11 cellular contexts compared by ENCODE assay signal in the genomic region with DNA sequence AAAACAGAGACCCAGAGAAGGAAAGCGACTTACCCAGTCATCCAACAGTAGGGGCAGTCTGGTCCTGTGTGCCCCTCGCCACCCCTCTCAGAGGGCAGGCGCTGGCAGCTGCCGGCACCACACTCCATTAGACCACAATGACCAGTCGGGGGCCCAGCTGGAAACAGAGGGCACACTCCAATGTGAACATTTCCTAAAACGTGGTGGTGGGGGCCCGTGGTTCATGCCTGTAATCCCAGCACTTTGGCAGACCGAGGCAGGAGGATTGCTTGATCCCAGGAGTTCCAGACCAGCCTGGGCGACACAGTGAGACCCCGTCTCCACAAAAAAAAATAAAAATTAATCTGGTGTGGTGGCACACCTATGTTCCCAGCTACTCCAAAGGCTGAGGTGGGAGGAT. TPM values are rescaled to one million over a fixed set of nuclear protein-coding genes. Genes with fewer than 3 reads are reported as not detected.
A peak's percentile ranks its signal among the peaks of the same experiment; 100 is the strongest.
DNase-seq lines count a peak whose midpoint lies in the region; ATAC-seq and TF ChIP-seq lines count a peak whose summit lies in the region.
"Had no signal": no experiment of that assay in that cellular context is flagged by ENCODE, and none has a peak within 500 bp of the region (broad histone marks: within the 10 kb centered on the region; RNA-seq: fewer than 3 reads in every experiment).

No MANE protein-coding gene starts in this region.

- peaks cover 0 to 2% (median 0%) of the 10 kb centered on the region in 3 donors for H3K36me3 Mint-ChIP-seq in CD8-positive, alpha-beta memory T cell
- no peaks in the 10 kb centered on the region for H3K36me3 Mint-ChIP-seq in nephron progenitor cell (ENCODE audit: low read depth)

- DNase-seq in CD8-positive, alpha-beta memory T cell, result peak in 1 of 5 donors; percentile 4
- DNase-seq in IMR-90, result no peak
- DNase-seq in mammary epithelial cell, result no peak
- DNase-seq in nephron progenitor cell, result no peak
- DNase-seq in UCSD-AML1 (lab: John Stamatoyannopoulos, UW; ENCODE audit: unreplicated experiment), result no peak
- DNase-seq in NCI-H2227 treated with DMSO at 0.1 percent for 48 hours (lab: John Stamatoyannopoulos, UW), result no peak
- DNase-seq: WERI-Rb-1 had no signal

- ATAC-seq in IMR-90 (ENCODE audit: low read depth) (no peak), HG02870 (IDR thresholded peaks at IDR 0.05; ENCODE audit: unreplicated experiment) (no peak), HG02642 (IDR thresholded peaks at IDR 0.05; ENCODE audit: poor library complexity, unreplicated experiment) (no peak)

- TF ChIP-seq POLR2A in IMR-90 (IDR thresholded peaks at IDR 0.05; ENCODE audit: low read depth, low read length), result no peak

- no peak overlapping the region for H3K56ac ChIP-seq in IMR-90 (ENCODE audit: extremely low read depth, insufficient read depth, low read length)

- H3K27me3 ChIP-seq in CD8-positive, alpha-beta memory T cell (ENCODE audit: insufficient read depth, low read length, poor library complexity, severe bottlenecking), result no peaks in the 10 kb centered on the region
- H3K27me3 ChIP-seq in IMR-90 (ENCODE audit: control insufficient read depth, insufficient read depth, low read length) (peaks cover 13% of the 10 kb centered on the region), mammary epithelial cell (ENCODE audit: insufficient read depth, low read length) (no peaks in the 10 kb centered on the region)

- no peak overlapping the region for H2BK15ac ChIP-seq in IMR-90 (ENCODE audit: low read depth, low read length)

- H3K4me2 ChIP-seq in IMR-90 (ENCODE audit: low read depth, low read length) (no peak overlapping the region), mammary epithelial cell (ENCODE audit: insufficient read depth, low read depth, low read length) (peak overlapping the region; percentile 95)

- H2AFZ ChIP-seq in IMR-90 (replicated peaks; ENCODE audit: low read length, poor library complexity) (peak overlapping the region; percentile 89), mammary epithelial cell (ENCODE audit: low read depth, low read length) (peak overlapping the region; percentile 98)

- POLR2A ChIA-PET in CD8-positive, alpha-beta memory T cell (lab: Charles Lee), result no interaction called here
- POLR2A ChIA-PET in IMR-90 (lab: Charles Lee; ENCODE audit: unreplicated experiment), result no interaction called here

- H3K27ac ChIP-seq in CD8-positive, alpha-beta memory T cell (ENCODE audit: low read depth, low read length), result peak overlapping the region; percentile 65
- H3K27ac ChIP-seq in IMR-90 (ENCODE audit: insufficient read depth, low read length) (no peak overlapping the region), mammary epithelial cell (ENCODE audit: insufficient read depth, low read depth, low read length) (no peak overlapping the region)

- no peak overlapping the region for H3K18ac ChIP-seq in IMR-90 (ENCODE audit: low read depth, low read length)

- TF ChIP-seq CTCF in IMR-90 (conservative IDR thresholded peaks at IDR 0.05; ENCODE audit: low read depth, low read length), result no peak
- no peak for TF ChIP-seq CTCF in mammary epithelial cell (conservative IDR thresholded peaks at IDR 0.05 in 1 of 2, IDR thresholded peaks at IDR 0.05 in 1 of 2; ENCODE audit: extremely low read depth in 1 of 2, insufficient read depth in 1 of 2, low read depth in 1 of 2, low read length in 2 of 2)
- TF ChIP-seq CTCF in nephron progenitor cell (IDR thresholded peaks at IDR 0.05), result no peak

- WGBS in IMR-90 (ENCODE audit: extremely low coverage in 2 of 2, insufficient read length in 1 of 2), 2 experiments, result 92% methylated on average over 4 of the region's 10 CpGs; no CpG with 5 or more reads in 1 of the 2 experiments
- 94% methylated on average over 7 of the region's 10 CpGs for WGBS in mammary epithelial cell (ENCODE audit: low coverage, missing lambda C conversion rate)

- H3K14ac ChIP-seq in IMR-90 (replicated peaks; ENCODE audit: low read depth, low read length), result no peak overlapping the region

- no peak overlapping the region for H2BK120ac ChIP-seq in IMR-90 (ENCODE audit: low read depth, low read length)

- in situ Hi-C loops in IMR-90 (cut with MboI; ENCODE audit: low sequenced_read_pairs), result no loop called here
- in situ Hi-C loops in mammary epithelial cell (cut with MboI; ENCODE audit: low sequenced_read_pairs in 2 of 2), result no loop called here

- H3K4me3 ChIP-seq in CD8-positive, alpha-beta memory T cell (ENCODE audit: low read length), result peak overlapping the region; percentile 63
- H3K4me3 ChIP-seq in IMR-90 (ENCODE audit: insufficient read depth, low read depth, low read length), result no peak overlapping the region
- no peak overlapping the region for H3K4me3 ChIP-seq in mammary epithelial cell (replicated peaks in 1 of 3; ENCODE audit: insufficient read depth in 1 of 3, low read depth in 2 of 3, low read length in 3 of 3)

- no peaks in the 10 kb centered on the region for H3K36me3 ChIP-seq in CD8-positive, alpha-beta memory T cell (ENCODE audit: insufficient read depth, low read length)
- H3K36me3 ChIP-seq in IMR-90 (ENCODE audit: control insufficient read depth, insufficient read depth, low read length) (no peaks in the 10 kb centered on the region), mammary epithelial cell (ENCODE audit: insufficient read depth, low read length) (no peaks in the 10 kb centered on the region)
- H3K36me3 ChIP-seq: esophagus squamous epithelium, WERI-Rb-1 had no signal

- H4K8ac ChIP-seq in IMR-90 (ENCODE audit: low read depth in 2 of 2, low read length in 2 of 2), result no peak overlapping the region

- H3K9me1 ChIP-seq in IMR-90 (ENCODE audit: insufficient read depth, low read length), result no peaks in the 10 kb centered on the region; the same call in 1 of the 2 replicates

- no peak overlapping the region for H2AK9ac ChIP-seq in IMR-90 (replicated peaks; ENCODE audit: low read depth, low read length, poor library complexity)

- peak overlapping the region; percentile 81 to 95 (median 85) for H3K4me3 Mint-ChIP-seq in CD8-positive, alpha-beta memory T cell
- H3K4me3 Mint-ChIP-seq in nephron progenitor cell, result peak overlapping the region; percentile 86

- peaks cover 8 to 15% of the 10 kb centered on the region in 2 donors for H3K27me3 Mint-ChIP-seq in CD8-positive, alpha-beta memory T cell
- peaks cover 48% of the 10 kb centered on the region for H3K27me3 Mint-ChIP-seq in nephron progenitor cell (ENCODE audit: low read depth, poor library complexity)

- H3K79me2 ChIP-seq in mammary epithelial cell (ENCODE audit: insufficient read depth, low read length), result peaks cover 39% of the 10 kb centered on the region

- H4K5ac ChIP-seq in IMR-90 (ENCODE audit: low read depth, low read length), result no peak overlapping the region

- intact Hi-C loops in IMR-90 (cut with micrococcal nuclease), result loop anchor here (2.0 to 10.0 kb wide), 2 partner anchors 53 to 1265 kb away; partner anchors contain the start of gene BUB3
- intact Hi-C loops in mammary epithelial cell (cut with micrococcal nuclease), result loop anchor here (2.0 to 5.0 kb wide), 3 partner anchors 43 to 323 kb away; partner anchors contain the start of gene FAM53B

- CTCF ChIA-PET in CD8-positive, alpha-beta memory T cell (lab: Charles Lee), result interaction anchor here (1.0 to 1.2 kb wide), 4 partner anchors 8 to 1258 kb away, joined by 3 to 7 read pairs (median 4); no protein-coding TSS in a partner anchor
- CTCF ChIA-PET in IMR-90 (lab: Yijun Ruan, JAX), result interaction anchor here (1.1 kb wide), 1 partner anchor 21 kb away, joined by 3 read pairs; no protein-coding TSS in a partner anchor
- CTCF ChIA-PET in mammary epithelial cell (lab: Charles Lee; ENCODE audit: low non-redundant PET), result no interaction called here

- H3K9me3 ChIP-seq in CD8-positive, alpha-beta memory T cell (ENCODE audit: low read length), result no peaks in the 10 kb centered on the region
- H3K9me3 ChIP-seq in IMR-90 (ENCODE audit: control insufficient read depth, insufficient read depth, low read length) (no peaks in the 10 kb centered on the region), mammary epithelial cell (replicated peaks; ENCODE audit: insufficient read depth, low read length) (no peaks in the 10 kb centered on the region)
- H3K9me3 ChIP-seq: esophagus squamous epithelium had no signal

- no peak overlapping the region for H3K23ac ChIP-seq in IMR-90 (ENCODE audit: low read depth, low read length)

- no peak overlapping the region for H4K91ac ChIP-seq in IMR-90 (ENCODE audit: insufficient read depth, low read depth, low read length)

- H3K4me1 ChIP-seq in CD8-positive, alpha-beta memory T cell (ENCODE audit: insufficient read depth, low read length), result peaks cover 13% of the 10 kb centered on the region
- H3K4me1 ChIP-seq in IMR-90 (ENCODE audit: control insufficient read depth, insufficient read depth, low read length), result no peaks in the 10 kb centered on the region
- peaks cover 25% of the 10 kb centered on the region for H3K4me1 ChIP-seq in mammary epithelial cell (ENCODE audit: insufficient read depth, low read length)

- H3K9ac ChIP-seq in IMR-90 (ENCODE audit: low read depth, low read length), result no peak overlapping the region
- H3K9ac ChIP-seq in mammary epithelial cell (ENCODE audit: insufficient read depth, low read length), result peak overlapping the region; percentile 32

- no peak overlapping the region for H3K4ac ChIP-seq in IMR-90 (ENCODE audit: low read depth, low read length)

- H3K79me1 ChIP-seq in IMR-90 (ENCODE audit: low read depth in 1 of 2, low read length in 2 of 2), result peaks cover 15 to 23% of the 10 kb centered on the region in 2 experiments

- no peak for TF ChIP-seq RAD21 in IMR-90 (IDR thresholded peaks at IDR 0.05; ENCODE audit: low read length)

- H4K20me1 ChIP-seq in IMR-90 (ENCODE audit: insufficient read depth, low read length) (peaks cover 17% of the 10 kb centered on the region; the same call in 1 of the 2 replicates), mammary epithelial cell (ENCODE audit: insufficient read depth, low read length) (no peaks in the 10 kb centered on the region)

- peaks cover 21 to 33% (median 24%) of the 10 kb centered on the region in 3 donors for H3K4me1 Mint-ChIP-seq in CD8-positive, alpha-beta memory T cell
- peaks cover 21% of the 10 kb centered on the region for H3K4me1 Mint-ChIP-seq in nephron progenitor cell

- BruUV-seq in IMR-90 (replicated peaks; lab: Mats Ljungman, UMichigan) (no TSS peak), mammary epithelial cell (replicated peaks; lab: Mats Ljungman, UMichigan) (no TSS peak)

- H2BK5ac ChIP-seq in IMR-90 (ENCODE audit: low read depth, low read length, poor library complexity, severe bottlenecking), result no peak overlapping the region

- H2BK20ac ChIP-seq in IMR-90 (ENCODE audit: low read depth, low read length), result no peak overlapping the region

- no peaks in the 10 kb centered on the region for H3K9me3 Mint-ChIP-seq in CD8-positive, alpha-beta memory T cell
- no peaks in the 10 kb centered on the region for H3K9me3 Mint-ChIP-seq in nephron progenitor cell

- peak overlapping the region in 5 of 8 donors; percentile 28 to 85 (median 63) for H3K27ac Mint-ChIP-seq in CD8-positive, alpha-beta memory T cell
- H3K27ac Mint-ChIP-seq in nephron progenitor cell, result no peak overlapping the region

- no peak overlapping the region for H2AK5ac ChIP-seq in IMR-90 (ENCODE audit: low read depth, low read length)

- dilution Hi-C loops in IMR-90 (cut with HindIII; ENCODE audit: low sequenced_read_pairs, unreplicated experiment) (no loop called here), mammary epithelial cell (cut with HindIII; ENCODE audit: low sequenced_read_pairs) (no loop called here)

RNA-seq across cellular contexts. Expression of gene OAT, which starts 0.9 kb away (rescaled TPM):
- 10 to 100 TPM; 44.1 to 46.8 TPM for total RNA-seq in CD8-positive, alpha-beta memory T cell
- polyA plus RNA-seq in CD8-positive, alpha-beta memory T cell, result 69.5 TPM
- total RNA-seq in IMR-90 (2012; rRNA removed), result 152 and 190 TPM in 2 replicates
- polyA plus RNA-seq in IMR-90 (2012; rRNA removed), result 85.1 and 110 TPM in 2 replicates
- polyA plus RNA-seq in IMR-90 (2012; cell fraction: cytosol; rRNA removed), result 26.7 and 38.0 TPM in 2 replicates
- 9.3 and 67.6 TPM in 2 replicates for polyA plus RNA-seq in IMR-90 (2012; cell fraction: nucleus; rRNA removed; ENCODE audit: low replicate concordance)
- total RNA-seq in mammary epithelial cell, result 100 to 1,000 TPM; 204 to 225 TPM
- 215 TPM for polyA plus RNA-seq in mammary epithelial cell
- 162 TPM for polyA minus RNA-seq in mammary epithelial cell

RNA-seq across cellular contexts. Expression of gene NKX1-2, which starts 30.2 kb away (rescaled TPM):
- total RNA-seq in CD8-positive, alpha-beta memory T cell, result not detected
- not detected for polyA plus RNA-seq in CD8-positive, alpha-beta memory T cell
- total RNA-seq in IMR-90 (2012; rRNA removed) (not detected in 2 replicates), mammary epithelial cell (1 to 10 TPM; 4.4 to 5.2 TPM)
- polyA plus RNA-seq in IMR-90 (2012; rRNA removed) (not detected in 2 replicates), mammary epithelial cell (3.4 TPM)
- not detected in 2 replicates for polyA plus RNA-seq in IMR-90 (2012; cell fraction: cytosol; rRNA removed)
- polyA plus RNA-seq in IMR-90 (2012; cell fraction: nucleus; rRNA removed; ENCODE audit: low replicate concordance), result not detected in 2 replicates
- polyA minus RNA-seq in mammary epithelial cell, result 6.5 TPM
- total RNA-seq: kidney had no signal

RNA-seq across cellular contexts. Expression of gene LHPP, which starts 42.0 kb away (rescaled TPM):
- total RNA-seq in CD8-positive, alpha-beta memory T cell, result 1 to 10 TPM; 5.2 to 6.3 TPM
- polyA plus RNA-seq in CD8-positive, alpha-beta memory T cell, result 19.1 TPM
- 2.2 and 2.7 TPM in 2 replicates for total RNA-seq in IMR-90 (2012; rRNA removed)
- 8.3 and 8.5 TPM in 2 replicates for polyA plus RNA-seq in IMR-90 (2012; rRNA removed)
- polyA plus RNA-seq in IMR-90 (2012; cell fraction: cytosol; rRNA removed), result 15.0 and 22.8 TPM in 2 replicates
- polyA plus RNA-seq in IMR-90 (2012; cell fraction: nucleus; rRNA removed; ENCODE audit: low replicate concordance), result 9.6 and 18.7 TPM in 2 replicates
- total RNA-seq in mammary epithelial cell, result 10 to 100 TPM in 1 of 2 donors, 1 to 10 TPM in 1; 7.0 to 22.1 TPM
- polyA plus RNA-seq in mammary epithelial cell, result 16.9 TPM
- polyA minus RNA-seq in mammary epithelial cell, result not detected
